In genomic region chr2:54639609-54640008, GRCh38 we compare ENCODE assay signal across 11 cellular contexts.
DNase-seq lines count a peak whose midpoint lies in the region; ATAC-seq and TF ChIP-seq lines count a peak whose summit lies in the region.
"Had no signal": no experiment of that assay in that cellular context is flagged by ENCODE, and none has a peak within 500 bp of the region (broad histone marks: within the 10 kb centered on the region; RNA-seq: fewer than 3 reads in every experiment).

No MANE protein-coding gene starts in this region.

- no peaks in the 10 kb centered on the region for H3K27me3 ChIP-seq in tibial nerve
- H3K27me3 ChIP-seq: pancreas had no signal

- H3K27me3 Mint-ChIP-seq in activated T-helper 1 cell treated with anti-CD3 and anti-CD28 coated beads, Interleukin-12 subunit alpha, Interleukin-12 subunit beta, Interleukin-2, Interleukin-4 antibody, amounts not matched to agents 30 ng/mL and 10 ng/mL and 1 ng/mL, durations not matched to agents 14 hours and 24 hours and 36 hours (ENCODE audit: insufficient read depth), result no peaks in the 10 kb centered on the region

- intact Hi-C loops in activated T-helper 1 cell treated with anti-CD3 and anti-CD28 coated beads, Interleukin-12 subunit alpha, Interleukin-12 subunit beta, Interleukin-2, Interleukin-4 antibody, amounts not matched to agents 30 ng/mL and 10 ng/mL and 1 ng/mL, durations not matched to agents 14 hours and 24 hours and 36 hours (cut with micrococcal nuclease), result loop anchor here (5.0 kb wide), 1 partner anchor 117 kb away; no protein-coding TSS in a partner anchor

- H3K9me3 ChIP-seq in tibial nerve, result no peaks in the 10 kb centered on the region
- H3K9me3 ChIP-seq: pancreas had no signal

- peak overlapping the region; percentile 81 to 82 for H3K27ac Mint-ChIP-seq in activated naive CD4-positive, alpha-beta T cell treated with anti-CD3 and anti-CD28 coated beads, Interleukin-2, amount 50 U/mL, for 72 hours
- H3K27ac Mint-ChIP-seq in activated T-helper 1 cell treated with anti-CD3 and anti-CD28 coated beads, Interleukin-12 subunit alpha, Interleukin-12 subunit beta, Interleukin-2, Interleukin-4 antibody, amounts not matched to agents 30 ng/mL and 10 ng/mL and 1 ng/mL, durations not matched to agents 14 hours and 24 hours and 36 hours, result peak overlapping the region; percentile 31

- no peak overlapping the region for H3K4me3 ChIP-seq in tibial nerve
- H3K4me3 ChIP-seq: pancreas had no signal

- H3K36me3 ChIP-seq in tibial nerve, result peaks cover 5 to 54% (median 5%) of the 10 kb centered on the region in 3 donors

- H3K4me3 Mint-ChIP-seq in activated T-helper 1 cell treated with anti-CD3 and anti-CD28 coated beads, Interleukin-12 subunit alpha, Interleukin-12 subunit beta, Interleukin-2, Interleukin-4 antibody, amounts not matched to agents 30 ng/mL and 10 ng/mL and 1 ng/mL, durations not matched to agents 14 hours and 24 hours and 36 hours, result no peak overlapping the region

- no peak for TF ChIP-seq EP300 in tibial nerve (IDR thresholded peaks at IDR 0.05)

- 67 to 74% methylated on average over 4 of the region's 4 CpGs for WGBS in tibial nerve, 2 donors

- H3K4me1 Mint-ChIP-seq in activated T-helper 1 cell treated with anti-CD3 and anti-CD28 coated beads, Interleukin-12 subunit alpha, Interleukin-12 subunit beta, Interleukin-2, Interleukin-4 antibody, amounts not matched to agents 30 ng/mL and 10 ng/mL and 1 ng/mL, durations not matched to agents 14 hours and 24 hours and 36 hours (ENCODE audit: low read depth), result peaks cover 37% of the 10 kb centered on the region

- peaks cover 0 to 76% (median 40%) of the 10 kb centered on the region in 4 donors for H3K4me1 ChIP-seq in tibial nerve

- TF ChIP-seq CTCF in tibial nerve (IDR thresholded peaks at IDR 0.05), result no peak

- peak overlapping the region in 3 of 4 donors; percentile 28 to 64 (median 58) for H3K27ac ChIP-seq in tibial nerve

- no peak for ATAC-seq in activated naive CD4-positive, alpha-beta T cell treated with anti-CD3 and anti-CD28 coated beads, Interleukin-2, amount 50 U/mL, for 72 hours
- ATAC-seq: pancreas had no signal

- no peaks in the 10 kb centered on the region for H3K9me3 Mint-ChIP-seq in activated naive CD4-positive, alpha-beta T cell treated with anti-CD3 and anti-CD28 coated beads, Interleukin-2, amount 50 U/mL, for 72 hours
- no peaks in the 10 kb centered on the region for H3K9me3 Mint-ChIP-seq in activated T-helper 1 cell treated with anti-CD3 and anti-CD28 coated beads, Interleukin-12 subunit alpha, Interleukin-12 subunit beta, Interleukin-2, Interleukin-4 antibody, amounts not matched to agents 30 ng/mL and 10 ng/mL and 1 ng/mL, durations not matched to agents 14 hours and 24 hours and 36 hours

- TF ChIP-seq POLR2A in tibial nerve (IDR thresholded peaks at IDR 0.05), result no peak

- DNase-seq in activated naive CD4-positive, alpha-beta T cell treated with anti-CD3 and anti-CD28 coated beads, Interleukin-2, amount 50 U/mL, for 72 hours (ENCODE audit: low spot score in 2 of 2), result no peak
- no peak for DNase-seq in activated naive CD4-positive, alpha-beta T cell treated with Interleukin-2 at 50 U/mL for 16 hours
- DNase-seq in activated T-helper 1 cell treated with anti-CD3 and anti-CD28 coated beads, Interleukin-12 subunit alpha, Interleukin-12 subunit beta, Interleukin-2, Interleukin-4 antibody, amounts not matched to agents 30 ng/mL and 10 ng/mL and 1 ng/mL, durations not matched to agents 14 hours and 24 hours and 36 hours (ENCODE audit: low spot score), result no peak
- DNase-seq in glomerular visceral epithelial cell (ENCODE audit: extremely low spot score), result peak; percentile 41
- no peak for DNase-seq in tibial nerve (ENCODE audit: low spot score in 2 of 2)
- no peak for DNase-seq in GDM1 (lab: John Stamatoyannopoulos, UW)
- no peak for DNase-seq in RKO (ENCODE audit: low spot score)
- DNase-seq in C1 segment of cervical spinal cord (lab: John Stamatoyannopoulos, UW), result no peak
- DNase-seq: activated T-cell treated with anti-CD3 and anti-CD28 coated beads for 4 hours, cerebellar nuclear complex, pancreas had no signal

- H3K36me3 Mint-ChIP-seq in activated naive CD4-positive, alpha-beta T cell treated with anti-CD3 and anti-CD28 coated beads, Interleukin-2, amount 50 U/mL, for 72 hours, result peaks cover 0 to 19% of the 10 kb centered on the region in 2 donors
- H3K36me3 Mint-ChIP-seq in activated T-helper 1 cell treated with anti-CD3 and anti-CD28 coated beads, Interleukin-12 subunit alpha, Interleukin-12 subunit beta, Interleukin-2, Interleukin-4 antibody, amounts not matched to agents 30 ng/mL and 10 ng/mL and 1 ng/mL, durations not matched to agents 14 hours and 24 hours and 36 hours (ENCODE audit: low read depth), result peaks cover 59% of the 10 kb centered on the region
